Comparison of ENCODE assay signal across 24 cellular contexts in the genomic region with DNA sequence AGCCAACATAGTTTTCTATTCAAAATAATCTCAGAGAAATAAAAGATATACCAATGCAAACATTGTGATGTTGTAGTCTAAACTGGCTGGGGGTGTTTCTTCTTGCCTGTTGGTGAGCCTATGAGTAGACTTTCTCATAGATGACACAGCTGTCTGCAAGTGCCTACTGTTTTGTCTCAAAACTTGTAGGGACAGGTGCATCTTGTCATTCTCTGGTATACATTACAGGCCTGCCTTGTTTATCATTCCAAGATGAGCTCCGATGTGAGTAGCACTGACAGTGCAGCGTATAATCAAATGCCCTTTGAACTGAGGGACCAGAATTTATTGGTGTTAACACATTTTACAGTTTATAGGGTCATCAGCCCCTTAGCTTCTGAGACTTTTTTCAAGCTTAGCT.
"Had no signal": no experiment of that assay in that cellular context is flagged by ENCODE, and none has a peak within 500 bp of the region (broad histone marks: within the 10 kb centered on the region; RNA-seq: fewer than 3 reads in every experiment).

No MANE protein-coding gene starts in this region.

- H3K27ac Mint-ChIP-seq: dendritic cell treated with granulocyte-macrophage colony-stimulating factor and Interleukin-4, amounts not matched to agents 40 ng/mL and 50 ng/mL, for 4 days; endodermal cell; memory B cell; naive B cell; natural killer cell treated with Interleukin-12 subunit alpha and Interleukin-12 subunit beta and Interleukin-15 and Interleukin-18, amount 100 ng/mL, for 72 hours; neural progenitor cell; progenitor cell of endocrine pancreas; stimulated activated naive B cell treated with anti-CD40 and anti-IgM and Interleukin-4, amounts not matched to agents 10 μg/mL and 1 μg/mL and 100 μg/mL, for 72 hours; stimulated activated naive CD8-positive, alpha-beta T cell treated with anti-CD3 and anti-CD28 coated beads, Interleukin-15, Interleukin-2, amounts not matched to agents 100 ng/mL and 50 ng/mL, for 24 hours had no signal

- DNase-seq: colonic mucosa; effector CD8-positive, alpha-beta T cell; endodermal cell; foreskin fibroblast; gastrocnemius medialis; head of caudate nucleus; naive B cell; right lobe of liver; small intestine; stimulated activated CD4-positive, alpha-beta T cell treated with anti-CD3 and anti-CD28 coated beads, Interleukin-15, amount 100 ng/mL, for 24 hours; stimulated activated CD4-positive, alpha-beta T cell treated with anti-CD3 and anti-CD28 coated beads, Interleukin-2, amount 100 ng/mL, for 48 hours; stimulated activated naive B cell treated with anti-CD40 and anti-IgM and Interleukin-4, amounts not matched to agents 10 μg/mL and 1 μg/mL and 100 μg/mL, for 72 hours; trophoblast cell had no signal

- H3K36me3 ChIP-seq: colonic mucosa, gastrocnemius medialis, neural progenitor cell, right lobe of liver had no signal

- H3K27me3 Mint-ChIP-seq: dendritic cell treated with granulocyte-macrophage colony-stimulating factor and Interleukin-4, amounts not matched to agents 40 ng/mL and 50 ng/mL, for 4 days; memory B cell; naive B cell; natural killer cell treated with Interleukin-12 subunit alpha and Interleukin-12 subunit beta and Interleukin-15 and Interleukin-18, amount 100 ng/mL, for 72 hours; progenitor cell of endocrine pancreas; stimulated activated naive B cell treated with anti-CD40 and anti-IgM and Interleukin-4, amounts not matched to agents 10 μg/mL and 1 μg/mL and 100 μg/mL, for 72 hours had no signal

- H3K9me3 ChIP-seq: colonic mucosa, gastrocnemius medialis, right lobe of liver had no signal

- H3K4me3 Mint-ChIP-seq: dendritic cell treated with granulocyte-macrophage colony-stimulating factor and Interleukin-4, amounts not matched to agents 40 ng/mL and 50 ng/mL, for 4 days; endodermal cell; memory B cell; naive B cell; natural killer cell treated with Interleukin-12 subunit alpha and Interleukin-12 subunit beta and Interleukin-15 and Interleukin-18, amount 100 ng/mL, for 72 hours; neural progenitor cell; stimulated activated naive B cell treated with anti-CD40 and anti-IgM and Interleukin-4, amounts not matched to agents 10 μg/mL and 1 μg/mL and 100 μg/mL, for 72 hours; stimulated activated naive CD8-positive, alpha-beta T cell treated with anti-CD3 and anti-CD28 coated beads, Interleukin-15, Interleukin-2, amounts not matched to agents 100 ng/mL and 50 ng/mL, for 24 hours had no signal

- H3K4me1 ChIP-seq: colonic mucosa, gastrocnemius medialis, neural progenitor cell, parathyroid adenoma, right lobe of liver had no signal

- H3K27ac ChIP-seq: colonic mucosa, epithelial cell of prostate, gastrocnemius medialis, neural progenitor cell, parathyroid adenoma, right lobe of liver had no signal

- H3K4me1 Mint-ChIP-seq: endodermal cell; memory B cell; naive B cell; neural progenitor cell; stimulated activated naive B cell treated with anti-CD40 and anti-IgM and Interleukin-4, amounts not matched to agents 10 μg/mL and 1 μg/mL and 100 μg/mL, for 72 hours had no signal

- H3K27me3 ChIP-seq: colonic mucosa, gastrocnemius medialis, neural progenitor cell, right lobe of liver had no signal

- ATAC-seq: esophagus mucosa; gastrocnemius medialis; left lobe of liver; natural killer cell treated with Interleukin-12 subunit alpha and Interleukin-12 subunit beta and Interleukin-15 and Interleukin-18, amount 100 ng/mL, for 72 hours; right lobe of liver; stimulated activated naive B cell treated with anti-CD40 and anti-IgM and Interleukin-4, amounts not matched to agents 10 μg/mL and 1 μg/mL and 100 μg/mL, for 72 hours had no signal

- H3K9me3 Mint-ChIP-seq: memory B cell, neural progenitor cell had no signal

- H3K36me3 Mint-ChIP-seq: memory B cell; naive B cell; natural killer cell treated with Interleukin-12 subunit alpha and Interleukin-12 subunit beta and Interleukin-15 and Interleukin-18, amount 100 ng/mL, for 72 hours; neural progenitor cell; stimulated activated naive B cell treated with anti-CD40 and anti-IgM and Interleukin-4, amounts not matched to agents 10 μg/mL and 1 μg/mL and 100 μg/mL, for 72 hours had no signal

- H3K4me3 ChIP-seq: colonic mucosa, gastrocnemius medialis, lung, neural progenitor cell, right lobe of liver had no signal
